ENCODE assay signal across 8 cellular contexts in the genomic region with DNA sequence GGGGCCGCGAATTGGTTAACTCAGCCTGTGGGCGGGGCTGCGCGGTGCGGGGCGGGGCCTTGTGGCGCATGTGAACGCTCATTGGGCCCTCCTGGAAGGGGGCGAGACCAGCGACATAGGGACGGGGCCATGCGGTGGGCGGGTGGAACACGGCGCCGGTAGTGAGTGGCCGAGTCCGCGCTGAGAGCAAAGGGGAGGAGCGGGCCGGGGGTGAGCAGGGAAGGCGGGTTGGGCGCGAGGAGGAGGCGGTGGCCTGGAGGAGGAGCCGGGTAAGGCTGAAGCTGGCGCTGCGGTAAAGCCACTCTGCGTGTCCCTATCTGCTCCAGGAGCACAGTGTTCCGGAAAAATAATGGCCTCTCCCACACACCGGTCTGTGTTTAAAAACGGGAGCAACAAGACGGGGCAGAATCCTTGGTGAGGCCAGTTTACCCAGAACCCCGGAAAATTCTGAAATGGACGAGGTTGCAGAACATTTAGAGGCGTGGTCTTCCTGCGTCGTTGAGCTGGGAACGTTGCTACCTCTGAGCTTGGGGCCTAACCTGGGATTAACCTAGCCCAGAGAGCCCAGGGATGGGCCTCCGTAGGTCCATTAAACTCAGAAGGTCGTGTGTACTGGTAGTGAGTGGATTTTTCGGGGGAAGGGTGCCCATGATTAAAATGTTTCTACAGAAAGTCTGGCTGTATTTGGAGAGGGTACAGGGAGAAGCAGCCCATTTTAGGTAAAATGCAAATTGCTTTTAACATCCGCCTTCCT. TPM values are rescaled to one million over a fixed set of nuclear protein-coding genes. Genes with fewer than 3 reads are reported as not detected.
DNase-seq lines count a peak whose midpoint lies in the region; ATAC-seq and TF ChIP-seq lines count a peak whose summit lies in the region.

No MANE protein-coding gene starts in this region.

- CTCF ChIA-PET in IMR-90 (lab: Yijun Ruan, JAX) (no interaction called here), OCI-LY7 (lab: Charles Lee; ENCODE audit: unreplicated experiment) (interaction anchor here (0.5 to 0.6 kb wide), 2 partner anchors 20 to 50 kb away, joined by 3 to 5 read pairs; no protein-coding TSS in a partner anchor)

- dilution Hi-C loops in IMR-90 (cut with HindIII; ENCODE audit: low sequenced_read_pairs, unreplicated experiment) = no loop called here

- peak overlapping the region; percentile 83 for H3K14ac ChIP-seq in IMR-90 (replicated peaks; ENCODE audit: low read depth, low read length)

- H3K4me3 ChIP-seq in IMR-90 (ENCODE audit: insufficient read depth, low read depth, low read length) = peak overlapping the region; percentile 51
- peak overlapping the region; percentile 70 for H3K4me3 ChIP-seq in OCI-LY7 (ENCODE audit: low read depth, low read length, poor library complexity, severe bottlenecking)
- H3K4me3 ChIP-seq in epithelial cell of esophagus (ENCODE audit: low read length) = peak overlapping the region; percentile 72

- H3K27ac ChIP-seq in IMR-90 (ENCODE audit: insufficient read depth, low read length) (peak overlapping the region; percentile 62), OCI-LY7 (ENCODE audit: low read depth, low read length, poor library complexity, severe bottlenecking) (peak overlapping the region; percentile 85)

- H3K18ac ChIP-seq in IMR-90 (ENCODE audit: low read depth, low read length) = peak overlapping the region; percentile 21; the same call in 1 of the 2 replicates

- in situ Hi-C loops in IMR-90 (cut with MboI; ENCODE audit: low sequenced_read_pairs) = no loop called here

- peak overlapping the region; percentile 34 for H2BK5ac ChIP-seq in IMR-90 (ENCODE audit: low read depth, low read length, poor library complexity, severe bottlenecking)

- H3K36me3 ChIP-seq in IMR-90 (ENCODE audit: control insufficient read depth, insufficient read depth, low read length) (no peaks in the 10 kb centered on the region), OCI-LY7 (ENCODE audit: insufficient read depth, low read length) (no peaks in the 10 kb centered on the region)

- peak overlapping the region; percentile 46 for H3K9ac ChIP-seq in IMR-90 (ENCODE audit: low read depth, low read length)

- H3K9me1 ChIP-seq in IMR-90 (ENCODE audit: insufficient read depth, low read length) = peaks cover 5% of the 10 kb centered on the region; the same call in 1 of the 2 replicates

- 0% methylated on average over 20 of the region's 44 CpGs; no CpG with 5 or more reads in 1 of the 2 experiments for WGBS in IMR-90 (ENCODE audit: extremely low coverage in 2 of 2, insufficient read length in 1 of 2), 2 experiments

- peak overlapping the region; percentile 86; the same call in 1 of the 2 replicates for H3K23ac ChIP-seq in IMR-90 (ENCODE audit: low read depth, low read length)

- no peak for TF ChIP-seq CTCF in IMR-90 (conservative IDR thresholded peaks at IDR 0.05; ENCODE audit: low read depth, low read length)
- TF ChIP-seq CTCF in OCI-LY7 (conservative IDR thresholded peaks at IDR 0.05; ENCODE audit: low read length) = no peak
- no peak for TF ChIP-seq CTCF in epithelial cell of esophagus (IDR thresholded peaks at IDR 0.05; ENCODE audit: insufficient read depth, low read depth, low read length, missing control alignments)

- DNase-seq in DMS114 treated with DMSO at 0.1 percent for 48 hours (lab: John Stamatoyannopoulos, UW; ENCODE audit: unreplicated experiment) (peak; percentile 95), IMR-90 (peak; percentile 98), OCI-LY7 (ENCODE audit: low spot score) (peak; percentile 99), activated T-cell treated with anti-CD3 and anti-CD28 coated beads for 4 hours (peak; percentile 100), epithelial cell of esophagus (ENCODE audit: low read depth) (peak; percentile 100), mucosa of gallbladder (ENCODE audit: low spot score) (peak; percentile 100)
- peak; percentile 100 for DNase-seq in stimulated activated CD8-positive, alpha-beta memory T cell treated with anti-CD3 and anti-CD28 coated beads, Interleukin-4, amount 100 ng/mL, for 24 hours (ENCODE audit: low read depth)

- peak overlapping the region; percentile 52; the same call in 1 of the 2 replicates for H3K56ac ChIP-seq in IMR-90 (ENCODE audit: extremely low read depth, insufficient read depth, low read length)

- H3K4ac ChIP-seq in IMR-90 (ENCODE audit: low read depth, low read length) = peak overlapping the region; percentile 69

- H3K4me1 ChIP-seq in IMR-90 (ENCODE audit: control insufficient read depth, insufficient read depth, low read length) (peaks cover 5% of the 10 kb centered on the region), OCI-LY7 (ENCODE audit: insufficient read depth, low read length, poor library complexity, severe bottlenecking) (peaks cover 16% of the 10 kb centered on the region)

- H3K9me2 ChIP-seq in OCI-LY7 (ENCODE audit: insufficient read depth, low read length) = no peaks in the 10 kb centered on the region

- no peak overlapping the region for H2BK20ac ChIP-seq in IMR-90 (ENCODE audit: low read depth, low read length)

- intact Hi-C loops in IMR-90 (cut with micrococcal nuclease) (loop anchor here (1.0 kb wide), 1 partner anchor 32 kb away; no protein-coding TSS in a partner anchor), OCI-LY7 (cut with micrococcal nuclease; ENCODE audit: unreplicated experiment) (loop anchor here (1.0 to 2.0 kb wide), 2 partner anchors 32 to 123 kb away; a partner anchor contains a TSS)

- H2AK9ac ChIP-seq in IMR-90 (replicated peaks; ENCODE audit: low read depth, low read length, poor library complexity) = no peak overlapping the region

- peak; percentile 7; the same call in 1 of the 2 replicates for TF ChIP-seq POLR2A in IMR-90 (IDR thresholded peaks at IDR 0.05; ENCODE audit: low read depth, low read length)

- H2AFZ ChIP-seq in IMR-90 (replicated peaks; ENCODE audit: low read length, poor library complexity) (peak overlapping the region; percentile 93), OCI-LY7 (ENCODE audit: low read length) (peak overlapping the region; percentile 91)

- H3K79me2 ChIP-seq in OCI-LY7 (ENCODE audit: insufficient read depth, low read depth, low read length) = no peaks in the 10 kb centered on the region

- no peak for TF ChIP-seq RAD21 in IMR-90 (IDR thresholded peaks at IDR 0.05; ENCODE audit: low read length)

- H4K20me1 ChIP-seq in IMR-90 (ENCODE audit: insufficient read depth, low read length) (no peaks in the 10 kb centered on the region), OCI-LY7 (ENCODE audit: insufficient read depth, low read length) (no peaks in the 10 kb centered on the region)

- H4K8ac ChIP-seq in IMR-90 (ENCODE audit: low read depth in 2 of 2, low read length in 2 of 2) = peak overlapping the region; percentile 10 to 90; a peak in 3 of 4 replicates

- H3K4me2 ChIP-seq in IMR-90 (ENCODE audit: low read depth, low read length) (peak overlapping the region; percentile 63), OCI-LY7 (ENCODE audit: low read length) (peak overlapping the region; percentile 77)

- peaks cover 22 to 23% of the 10 kb centered on the region in 2 experiments for H3K79me1 ChIP-seq in IMR-90 (ENCODE audit: low read depth in 1 of 2, low read length in 2 of 2)

- no peak overlapping the region for H2AK5ac ChIP-seq in IMR-90 (ENCODE audit: low read depth, low read length)

- BruUV-seq in IMR-90 (replicated peaks; lab: Mats Ljungman, UMichigan) = no TSS peak
- BruUV-seq in OCI-LY7 (replicated peaks; lab: Mats Ljungman, UMichigan) = no TSS peak

- POLR2A ChIA-PET in IMR-90 (lab: Charles Lee; ENCODE audit: unreplicated experiment) (no interaction called here), OCI-LY7 (lab: Charles Lee) (interaction anchor here (0.5 to 1.0 kb wide), 7 partner anchors 9 to 197 kb away, joined by 3 to 4 read pairs (median 3); a partner anchor contains a TSS)

- H3K27me3 ChIP-seq in IMR-90 (ENCODE audit: control insufficient read depth, insufficient read depth, low read length) = no peaks in the 10 kb centered on the region

- H3K9me3 ChIP-seq in IMR-90 (ENCODE audit: control insufficient read depth, insufficient read depth, low read length) (no peaks in the 10 kb centered on the region), OCI-LY7 (ENCODE audit: low read length) (no peaks in the 10 kb centered on the region)

- ATAC-seq in GM21529 (IDR thresholded peaks at IDR 0.05; ENCODE audit: unreplicated experiment) (peak; percentile 92), IMR-90 (ENCODE audit: low read depth) (peak; percentile 97)

- peak overlapping the region; percentile 28; the same call in 1 of the 2 replicates for H2BK120ac ChIP-seq in IMR-90 (ENCODE audit: low read depth, low read length)

- H4K91ac ChIP-seq in IMR-90 (ENCODE audit: insufficient read depth, low read depth, low read length) = peak overlapping the region; percentile 35; the same call in 1 of the 2 replicates

- peak overlapping the region; percentile 4; the same call in 1 of the 3 replicates for H2BK15ac ChIP-seq in IMR-90 (ENCODE audit: low read depth, low read length)

- H4K5ac ChIP-seq in IMR-90 (ENCODE audit: low read depth, low read length) = peak overlapping the region; percentile 60

TF ChIP-seq in IMR-90, 13 proteins besides CTCF, POLR2A, EP300 and RAD21 (continues in another document):
- peak; percentile 87; the same call in 1 of the 2 replicates for TF ChIP-seq MXI1 (IDR thresholded peaks at IDR 0.05; ENCODE audit: borderline replicate concordance, low read depth, low read length)
- no peak for TF ChIP-seq SMC3 (IDR thresholded peaks at IDR 0.05; ENCODE audit: low read depth, low read length)
- TF ChIP-seq RFX5 (IDR thresholded peaks at IDR 0.05; ENCODE audit: low read depth, low read length) = no peak
- TF ChIP-seq MAZ (IDR thresholded peaks at IDR 0.05; ENCODE audit: borderline replicate concordance, low read depth, low read length) = peak; percentile 83

RNA-seq across cellular contexts. Expression of a gene that starts 0.5 kb away (rescaled TPM):
- total RNA-seq in IMR-90 (2012; rRNA removed) = 24.7 and 41.9 TPM in 2 replicates
- 28.4 and 28.5 TPM in 2 replicates for polyA plus RNA-seq in IMR-90 (2012; rRNA removed)
- polyA plus RNA-seq in IMR-90 (2012; cell fraction: cytosol; rRNA removed) = 11.9 and 21.4 TPM in 2 replicates
- 15.7 and 18.8 TPM in 2 replicates for polyA plus RNA-seq in IMR-90 (2012; cell fraction: nucleus; rRNA removed; ENCODE audit: low replicate concordance)
- 9.6 and 14.7 TPM in 2 replicates for total RNA-seq in OCI-LY7 (2014; rRNA removed; shearing (Covaris generic))
- total RNA-seq in OCI-LY7 (2022) = 17.4 and 21.3 TPM in 2 replicates
- 29.7 TPM for total RNA-seq in mucosa of gallbladder

RNA-seq across cellular contexts. Expression of a gene that starts 32.6 kb away (rescaled TPM):
- total RNA-seq in IMR-90 (2012; rRNA removed) (19.0 and 37.2 TPM in 2 replicates), OCI-LY7 (2022) (28.1 and 31.4 TPM in 2 replicates), mucosa of gallbladder (39.1 TPM)
- polyA plus RNA-seq in IMR-90 (2012; rRNA removed) = 8.7 and 11.6 TPM in 2 replicates
- polyA plus RNA-seq in IMR-90 (2012; cell fraction: cytosol; rRNA removed) = 1.5 and 2.7 TPM in 2 replicates
- 0.40 and 4.7 TPM in 2 replicates for polyA plus RNA-seq in IMR-90 (2012; cell fraction: nucleus; rRNA removed; ENCODE audit: low replicate concordance)
- 19.1 and 29.3 TPM in 2 replicates for total RNA-seq in OCI-LY7 (2014; rRNA removed; shearing (Covaris generic))

RNA-seq across cellular contexts. Expression of a gene that starts 32.7 kb away (rescaled TPM):
- total RNA-seq in IMR-90 (2012; rRNA removed) (11.7 and 11.9 TPM in 2 replicates), OCI-LY7 (2022) (6.5 and 7.0 TPM in 2 replicates), mucosa of gallbladder (13.7 TPM)
- 7.8 and 9.1 TPM in 2 replicates for polyA plus RNA-seq in IMR-90 (2012; rRNA removed)
- 3.7 and 4.9 TPM in 2 replicates for polyA plus RNA-seq in IMR-90 (2012; cell fraction: cytosol; rRNA removed)
- polyA plus RNA-seq in IMR-90 (2012; cell fraction: nucleus; rRNA removed; ENCODE audit: low replicate concordance) = 3.2 and 7.2 TPM in 2 replicates
- total RNA-seq in OCI-LY7 (2014; rRNA removed; shearing (Covaris generic)) = 3.8 and 5.4 TPM in 2 replicates

Comparison
In these comparisons a context has a peak if more than half of its experiments do, and no peak if none do; other contexts are left out.
1. Peak in every context shown above with its lines: DNase-seq, ATAC-seq, H3K4me3 ChIP-seq and H3K27ac ChIP-seq.